Comparison of ENCODE assay signal across 20 cellular contexts in the genomic region with DNA sequence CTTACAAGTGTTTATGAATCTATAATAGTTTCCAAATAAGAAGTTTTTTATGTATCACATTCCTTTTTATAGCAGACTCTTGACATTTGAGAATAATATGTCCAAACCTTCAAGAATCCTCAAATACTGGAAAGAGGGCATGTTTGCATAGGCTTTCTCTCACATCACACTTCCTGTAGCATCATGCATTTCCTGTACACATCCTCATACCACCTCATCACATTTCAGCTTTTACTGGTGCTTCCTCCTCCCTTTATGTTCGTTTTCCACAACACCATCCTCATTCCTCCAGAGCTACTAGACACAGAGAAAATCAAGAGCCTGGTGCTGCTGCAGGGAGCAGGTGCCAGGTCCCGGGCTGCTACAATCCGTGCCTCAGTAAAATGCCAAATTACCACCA.
DNase-seq lines count a peak whose midpoint lies in the region; ATAC-seq and TF ChIP-seq lines count a peak whose summit lies in the region.
"Had no signal": no experiment of that assay in that cellular context is flagged by ENCODE, and none has a peak within 500 bp of the region (broad histone marks: within the 10 kb centered on the region; RNA-seq: fewer than 3 reads in every experiment).

No MANE protein-coding gene starts in this region.

- H3K9me3 ChIP-seq in WERI-Rb-1 (ENCODE audit: severe bottlenecking) (peaks cover 4% of the 10 kb centered on the region), PC-9 (ENCODE audit: insufficient read depth, low read depth) (no peaks in the 10 kb centered on the region)
- H3K9me3 ChIP-seq: adrenal gland had no signal

- H3K36me3 Mint-ChIP-seq in activated CD4-positive, alpha-beta T cell treated with anti-CD3 and anti-CD28 coated beads, Interleukin-2, amount 10 ng/mL, durations not matched to agents 24 days and 14 days (ENCODE audit: low read depth): no peaks in the 10 kb centered on the region
- H3K36me3 Mint-ChIP-seq in endothelial cell (ENCODE audit: low read depth, unreplicated experiment): no peaks in the 10 kb centered on the region
- H3K36me3 Mint-ChIP-seq: IgD-negative memory B cell had no signal

- H3K79me2 ChIP-seq in PC-9 (ENCODE audit: low read depth): no peaks in the 10 kb centered on the region

- H3K27ac ChIP-seq in C4-2B: 0 out of 2 replicates have a peak overlapping the region, but pooled peaks have one; percentile 15
- peak overlapping the region; percentile 6; the same call in 1 of the 2 replicates for H3K27ac ChIP-seq in WERI-Rb-1
- no peak overlapping the region for H3K27ac ChIP-seq in PC-9
- H3K27ac ChIP-seq: adrenal gland, brain microvascular endothelial cell, SJCRH30 had no signal

- H3K27me3 Mint-ChIP-seq in activated CD4-positive, alpha-beta T cell treated with anti-CD3 and anti-CD28 coated beads, Interleukin-2, amount 10 ng/mL, durations not matched to agents 24 days and 14 days: peaks cover 17% of the 10 kb centered on the region
- peaks cover 10% of the 10 kb centered on the region for H3K27me3 Mint-ChIP-seq in endothelial cell (ENCODE audit: unreplicated experiment)

- DNase-seq in activated CD4-positive, alpha-beta T cell treated with anti-CD3 and anti-CD28 coated beads, Interleukin-2, amount 10 ng/mL, durations not matched to agents 24 days and 14 days: peak; percentile 58
- no peak for DNase-seq in activated CD4-positive, alpha-beta T cell treated with anti-CD3 and anti-CD28 coated beads for 1 hour
- DNase-seq in WERI-Rb-1 (no peak), endothelial cell (ENCODE audit: low spot score) (no peak), PC-9 (no peak), NOMO-1 treated with dmso at 0.1 percent for 144 hours (lab: John Stamatoyannopoulos, UW; ENCODE audit: unreplicated experiment) (no peak)
- DNase-seq: adrenal gland, brain microvascular endothelial cell, cortex of kidney, DMS153, GDM1, NCI-H2081, NCI-H510A, SJCRH30, small intestine had no signal

- H4K20me1 ChIP-seq in PC-9 (ENCODE audit: insufficient read depth): no peaks in the 10 kb centered on the region

- H3K4me3 Mint-ChIP-seq in activated CD4-positive, alpha-beta T cell treated with anti-CD3 and anti-CD28 coated beads, Interleukin-2, amount 10 ng/mL, durations not matched to agents 24 days and 14 days: peak overlapping the region; percentile 9
- no peak overlapping the region for H3K4me3 Mint-ChIP-seq in endothelial cell (ENCODE audit: unreplicated experiment)
- H3K4me3 Mint-ChIP-seq: stimulated activated naive CD8-positive, alpha-beta T cell treated with anti-CD3 and anti-CD28 coated beads, Interleukin-15, Interleukin-2, amounts not matched to agents 100 ng/mL and 50 ng/mL, for 24 hours had no signal

- H3K4me1 ChIP-seq in PC-9 (replicated peaks; ENCODE audit: insufficient read depth): peaks cover 26% of the 10 kb centered on the region
- H3K4me1 ChIP-seq: SJCRH30 had no signal

- POLR2A ChIA-PET in PC-9 (lab: Charles Lee; ENCODE audit: unreplicated experiment): no interaction called here

- H2AFZ ChIP-seq in PC-9: no peak overlapping the region

- CTCF ChIA-PET in PC-9 (lab: Charles Lee): no interaction called here

- TF ChIP-seq CTCF in C4-2B (conservative IDR thresholded peaks at IDR 0.05) (no peak), WERI-Rb-1 (IDR thresholded peaks at IDR 0.05; ENCODE audit: low read depth, low read length) (no peak), endothelial cell (IDR thresholded peaks at IDR 0.05; ENCODE audit: unreplicated experiment) (no peak), PC-9 (conservative IDR thresholded peaks at IDR 0.05) (no peak)

- no peaks in the 10 kb centered on the region for H3K9me2 ChIP-seq in PC-9 (ENCODE audit: insufficient read depth)

- H3K9me3 Mint-ChIP-seq in activated CD4-positive, alpha-beta T cell treated with anti-CD3 and anti-CD28 coated beads, Interleukin-2, amount 10 ng/mL, durations not matched to agents 24 days and 14 days: peaks cover 9% of the 10 kb centered on the region
- no peaks in the 10 kb centered on the region for H3K9me3 Mint-ChIP-seq in endothelial cell (ENCODE audit: unreplicated experiment)

- BruUV-seq in PC-9 (replicated peaks; lab: Mats Ljungman, UMichigan): no TSS peak

- peak overlapping the region; percentile 34 for H3K27ac Mint-ChIP-seq in activated CD4-positive, alpha-beta T cell treated with anti-CD3 and anti-CD28 coated beads, Interleukin-2, amount 10 ng/mL, durations not matched to agents 24 days and 14 days
- peak overlapping the region; percentile 59 for H3K27ac Mint-ChIP-seq in endothelial cell (ENCODE audit: unreplicated experiment)
- H3K27ac Mint-ChIP-seq: IgD-negative memory B cell; stimulated activated naive CD8-positive, alpha-beta T cell treated with anti-CD3 and anti-CD28 coated beads, Interleukin-15, Interleukin-2, amounts not matched to agents 100 ng/mL and 50 ng/mL, for 24 hours had no signal

- H3K4me1 Mint-ChIP-seq in activated CD4-positive, alpha-beta T cell treated with anti-CD3 and anti-CD28 coated beads, Interleukin-2, amount 10 ng/mL, durations not matched to agents 24 days and 14 days: peaks cover 11% of the 10 kb centered on the region
- H3K4me1 Mint-ChIP-seq in endothelial cell (ENCODE audit: unreplicated experiment): peaks cover 18% of the 10 kb centered on the region

- H3K36me3 ChIP-seq in WERI-Rb-1 (no peaks in the 10 kb centered on the region), PC-9 (ENCODE audit: low read depth) (no peaks in the 10 kb centered on the region)
- H3K36me3 ChIP-seq: adrenal gland, brain microvascular endothelial cell, SJCRH30, tibial nerve had no signal

- H3K4me2 ChIP-seq in PC-9: no peak overlapping the region

- H3F3A ChIP-seq in PC-9 (ENCODE audit: insufficient read depth, low read depth): peaks cover 12% of the 10 kb centered on the region

- H3K4me3 ChIP-seq in WERI-Rb-1 (ENCODE audit: low read depth, low read length): no peak overlapping the region
- H3K4me3 ChIP-seq in PC-9: no peak overlapping the region
- H3K4me3 ChIP-seq: adrenal gland, SJCRH30, tibial nerve had no signal

- ATAC-seq in HG03378 (IDR thresholded peaks at IDR 0.05; ENCODE audit: unreplicated experiment): no peak

- intact Hi-C loops in activated CD4-positive, alpha-beta T cell treated with anti-CD3 and anti-CD28 coated beads, Interleukin-2, amount 10 ng/mL, durations not matched to agents 24 days and 14 days (cut with micrococcal nuclease): no loop called here
- intact Hi-C loops in PC-9 (cut with micrococcal nuclease; ENCODE audit: unreplicated experiment): no loop called here

- no peaks in the 10 kb centered on the region for H3K27me3 ChIP-seq in WERI-Rb-1 (ENCODE audit: insufficient read depth, low read depth, severe bottlenecking)
- no peaks in the 10 kb centered on the region for H3K27me3 ChIP-seq in PC-9 (ENCODE audit: insufficient read depth, low read depth)
- H3K27me3 ChIP-seq: adrenal gland, brain microvascular endothelial cell, SJCRH30, tibial nerve had no signal
